In the genomic region with DNA sequence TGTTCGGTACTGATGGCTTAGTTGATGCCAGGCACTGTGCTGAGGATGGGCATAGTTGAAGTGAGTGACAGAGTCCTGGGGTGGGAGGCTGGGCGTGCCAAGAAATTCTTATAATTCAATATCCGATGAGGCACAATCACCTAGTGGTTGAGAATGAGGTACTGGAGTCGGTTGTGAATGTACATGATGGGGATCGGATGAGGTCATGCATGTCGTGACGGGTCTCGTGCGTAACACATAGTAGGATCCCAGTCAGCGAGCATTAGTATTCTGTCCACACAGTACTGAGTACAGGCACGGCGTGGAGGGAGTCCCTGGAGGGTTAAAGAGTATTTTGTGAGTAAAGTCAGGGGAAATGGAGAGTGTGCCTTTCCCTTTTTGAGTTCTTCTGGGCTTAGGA, we compare ENCODE assay signal across 11 cellular contexts. TPM values are rescaled to one million over a fixed set of nuclear protein-coding genes. Genes with fewer than 3 reads are reported as not detected.
DNase-seq lines count a peak whose midpoint lies in the region; ATAC-seq and TF ChIP-seq lines count a peak whose summit lies in the region.
"Had no signal": no experiment of that assay in that cellular context is flagged by ENCODE, and none has a peak within 500 bp of the region (broad histone marks: within the 10 kb centered on the region; RNA-seq: fewer than 3 reads in every experiment).

No MANE protein-coding gene starts in this region.

- peak overlapping the region; percentile 9 to 100 (median 49) for H3K27ac Mint-ChIP-seq in CD4-positive, alpha-beta memory T cell
- H3K27ac Mint-ChIP-seq in dendritic cell treated with granulocyte-macrophage colony-stimulating factor and Interleukin-4, amounts not matched to agents 40 ng/mL and 50 ng/mL, for 4 days: peak overlapping the region; percentile 100
- no peak overlapping the region for H3K27ac Mint-ChIP-seq in neural crest cell (ENCODE audit: unreplicated experiment)

- H3K36me3 Mint-ChIP-seq in CD4-positive, alpha-beta memory T cell: peaks cover 39 to 77% of the 10 kb centered on the region in 2 donors
- H3K36me3 Mint-ChIP-seq in dendritic cell treated with granulocyte-macrophage colony-stimulating factor and Interleukin-4, amounts not matched to agents 40 ng/mL and 50 ng/mL, for 4 days (ENCODE audit: low read depth): peaks cover 98% of the 10 kb centered on the region
- H3K36me3 Mint-ChIP-seq in neural crest cell (ENCODE audit: low read depth): peaks cover 18% of the 10 kb centered on the region

- peaks cover 41% of the 10 kb centered on the region for H3K36me3 ChIP-seq in CD4-positive, alpha-beta memory T cell (ENCODE audit: insufficient read depth, low read length)

- peak overlapping the region; percentile 93 to 100 (median 98) for H3K4me3 Mint-ChIP-seq in CD4-positive, alpha-beta memory T cell
- no peak overlapping the region for H3K4me3 Mint-ChIP-seq in dendritic cell treated with granulocyte-macrophage colony-stimulating factor and Interleukin-4, amounts not matched to agents 40 ng/mL and 50 ng/mL, for 4 days
- H3K4me3 Mint-ChIP-seq in neural crest cell: peak overlapping the region; percentile 97

- H3K9me3 ChIP-seq in CD4-positive, alpha-beta memory T cell (ENCODE audit: control insufficient read depth in 1 of 2, low read length in 2 of 2): no peaks in the 10 kb centered on the region

- POLR2A ChIA-PET in CD4-positive, alpha-beta memory T cell (lab: Charles Lee; ENCODE audit: partially characterized antibody): interaction anchor here (0.9 kb wide), 1 partner anchor 51 kb away, joined by 3 read pairs; no protein-coding TSS in a partner anchor

- intact Hi-C loops in CD4-positive, alpha-beta memory T cell (cut with micrococcal nuclease): no loop called here
- intact Hi-C loops in dendritic cell treated with granulocyte-macrophage colony-stimulating factor and Interleukin-4, amounts not matched to agents 40 ng/mL and 50 ng/mL, for 4 days (cut with micrococcal nuclease): no loop called here

- ATAC-seq in GM18498 (IDR thresholded peaks at IDR 0.05; ENCODE audit: unreplicated experiment): no peak
- ATAC-seq in GM19463 (IDR thresholded peaks at IDR 0.05; ENCODE audit: unreplicated experiment): no peak

- H3K4me3 ChIP-seq in CD4-positive, alpha-beta memory T cell (ENCODE audit: low read length in 2 of 2): peak overlapping the region in 1 of 2 donors; percentile 10
- H3K4me3 ChIP-seq in LNCaP clone FGC (ENCODE audit: low read depth, low read length): peak overlapping the region; percentile 98; the same call in 1 of the 2 replicates

- peaks cover 44 to 86% (median 67%) of the 10 kb centered on the region in 4 donors for H3K4me1 Mint-ChIP-seq in CD4-positive, alpha-beta memory T cell
- peaks cover 66% of the 10 kb centered on the region for H3K4me1 Mint-ChIP-seq in dendritic cell treated with granulocyte-macrophage colony-stimulating factor and Interleukin-4, amounts not matched to agents 40 ng/mL and 50 ng/mL, for 4 days (ENCODE audit: low read depth)
- H3K4me1 Mint-ChIP-seq in neural crest cell: peaks cover 47% of the 10 kb centered on the region

- CTCF ChIA-PET in CD4-positive, alpha-beta memory T cell (lab: Charles Lee; ENCODE audit: partially characterized antibody): interaction anchor here (0.9 kb wide), 1 partner anchor 21 kb away, joined by 3 read pairs; no protein-coding TSS in a partner anchor

- H3K27me3 ChIP-seq in CD4-positive, alpha-beta memory T cell (ENCODE audit: insufficient read depth, low read length): no peaks in the 10 kb centered on the region

- DNase-seq in CD4-positive, alpha-beta memory T cell: no peak
- DNase-seq in LNCaP clone FGC (ENCODE audit: low read depth) (no peak), neural crest cell (ENCODE audit: low read depth, low spot score) (no peak), globus pallidus (ENCODE audit: low spot score) (no peak)
- no peak for DNase-seq in stimulated activated CD4-positive, alpha-beta T cell treated with anti-CD3 and anti-CD28 coated beads, Interleukin-1b, Interleukin-23, amount 100 ng/mL, for 48 hours
- DNase-seq: activated CD8-positive, alpha-beta memory T cell treated with anti-CD3 and anti-CD28 coated beads, Interleukin-2, amount 50 U/mL, for 48 hours; GDM1 had no signal

- H3K27me3 Mint-ChIP-seq in CD4-positive, alpha-beta memory T cell: no peaks in the 10 kb centered on the region
- H3K27me3 Mint-ChIP-seq in dendritic cell treated with granulocyte-macrophage colony-stimulating factor and Interleukin-4, amounts not matched to agents 40 ng/mL and 50 ng/mL, for 4 days: no peaks in the 10 kb centered on the region
- H3K27me3 Mint-ChIP-seq in neural crest cell (ENCODE audit: low read depth): no peaks in the 10 kb centered on the region

- peaks cover 75% of the 10 kb centered on the region for H3K4me1 ChIP-seq in CD4-positive, alpha-beta memory T cell (ENCODE audit: insufficient read depth, low read length)

- peak overlapping the region; percentile 97 for H3K27ac ChIP-seq in CD4-positive, alpha-beta memory T cell (ENCODE audit: low read depth, low read length)
- H3K27ac ChIP-seq: epithelial cell of prostate had no signal

- peaks cover 0 to 5% (median 0%) of the 10 kb centered on the region in 8 donors for H3K9me3 Mint-ChIP-seq in CD4-positive, alpha-beta memory T cell
- no peaks in the 10 kb centered on the region for H3K9me3 Mint-ChIP-seq in dendritic cell treated with granulocyte-macrophage colony-stimulating factor and Interleukin-4, amounts not matched to agents 40 ng/mL and 50 ng/mL, for 4 days
- H3K9me3 Mint-ChIP-seq in neural crest cell: no peaks in the 10 kb centered on the region

- TF ChIP-seq CTCF in LNCaP clone FGC (IDR thresholded peaks at IDR 0.05; ENCODE audit: control insufficient read depth, extremely low read depth, insufficient read depth): no peak
- no peak for TF ChIP-seq CTCF in neural crest cell (conservative IDR thresholded peaks at IDR 0.05)

RNA-seq across cellular contexts. Expression of gene SAFB, which starts 2.8 kb away (rescaled TPM):
- total RNA-seq in CD4-positive, alpha-beta memory T cell: 100 to 1,000 TPM; 202 to 211 TPM
- polyA plus RNA-seq in CD4-positive, alpha-beta memory T cell: 100 to 1,000 TPM in 1 of 2 donors, 10 to 100 TPM in 1; 14.6 to 117 TPM
- 176 and 184 TPM in 2 replicates for total RNA-seq in neural crest cell

RNA-seq across cellular contexts. Expression of gene SAFB2, which starts 3.1 kb away (rescaled TPM):
- total RNA-seq in CD4-positive, alpha-beta memory T cell: 100 to 1,000 TPM; 257 to 263 TPM
- polyA plus RNA-seq in CD4-positive, alpha-beta memory T cell: 10 to 100 TPM; 16.6 to 65.4 TPM
- total RNA-seq in neural crest cell: 103 and 117 TPM in 2 replicates

RNA-seq across cellular contexts. Expression of gene MICOS13, which starts 54.7 kb away (rescaled TPM):
- 10 to 100 TPM; 40.5 to 41.1 TPM for total RNA-seq in CD4-positive, alpha-beta memory T cell
- 100 to 1,000 TPM; 114 TPM for polyA plus RNA-seq in CD4-positive, alpha-beta memory T cell
- total RNA-seq in neural crest cell: 23.2 and 25.6 TPM in 2 replicates

RNA-seq across cellular contexts. Expression of gene HSD11B1L, which starts 55.2 kb away (rescaled TPM):
- total RNA-seq in CD4-positive, alpha-beta memory T cell: 1 to 10 TPM; 3.5 to 4.8 TPM
- polyA plus RNA-seq in CD4-positive, alpha-beta memory T cell: 1 to 10 TPM; 2.9 to 4.3 TPM
- 16.0 and 21.7 TPM in 2 replicates for total RNA-seq in neural crest cell

RNA-seq across cellular contexts. Expression of gene TINCR, which starts 57.9 kb away (rescaled TPM):
- total RNA-seq in CD4-positive, alpha-beta memory T cell: 1 to 10 TPM; 1.4 TPM
- polyA plus RNA-seq in CD4-positive, alpha-beta memory T cell: under 1 TPM in 1 of 2 donors, not detected in 1; 0.20 TPM
- total RNA-seq in neural crest cell: 0.37 and 0.55 TPM in 2 replicates
